Comparison of ENCODE assay signal across 1 cellular context in genomic region chr9:28926311-28926710, GRCh38.
TF ChIP-seq lines count a peak whose summit lies in the region.

No MANE protein-coding gene starts in this region.

TF ChIP-seq in A549, 52 proteins besides CTCF, POLR2A, EP300 and RAD21 (continued from another document):
- TF ChIP-seq MAFK (IDR thresholded peaks at IDR 0.05; ENCODE audit: partially characterized antibody): peak; percentile 63
